ENCODE assay signal across 19 cellular contexts in genomic region chr3:45414341-45414740, GRCh38.
"Had no signal": no experiment of that assay in that cellular context is flagged by ENCODE, and none has a peak within 500 bp of the region (broad histone marks: within the 10 kb centered on the region; RNA-seq: fewer than 3 reads in every experiment).

No MANE protein-coding gene starts in this region.

- ATAC-seq: body of pancreas had no signal

- H3K36me3 ChIP-seq: WERI-Rb-1 had no signal

- H3K27ac ChIP-seq: ascending aorta, body of pancreas, Peyer's patch, RWPE1, SJCRH30, WERI-Rb-1 had no signal

- H3K27me3 ChIP-seq: ascending aorta, body of pancreas, Peyer's patch, SJCRH30 had no signal

- H3K4me3 Mint-ChIP-seq: activated T-helper 1 cell treated with anti-CD3 and anti-CD28 coated beads, Interleukin-12 subunit alpha, Interleukin-12 subunit beta, Interleukin-2, Interleukin-4 antibody, amounts not matched to agents 30 ng/mL and 10 ng/mL and 1 ng/mL, durations not matched to agents 14 hours and 24 hours and 36 hours had no signal

- H3K9me3 ChIP-seq: ascending aorta, body of pancreas, Peyer's patch, SJCRH30, SK-N-SH had no signal

- H3K4me2 ChIP-seq: SK-N-SH had no signal

- H3K9ac ChIP-seq: SK-N-SH had no signal

- H3K4me3 ChIP-seq: ascending aorta, body of pancreas, Peyer's patch, SJCRH30 had no signal

- DNase-seq: activated CD4-positive, alpha-beta T cell treated with anti-CD3 and anti-CD28 coated beads for 4 hours; activated effector memory CD4-positive, alpha-beta T cell treated with anti-CD3 and anti-CD28 coated beads, Interleukin-2, amount 50 U/mL, for 16 hours; activated naive CD4-positive, alpha-beta T cell treated with Interleukin-2 at 50 U/mL for 16 hours; body of pancreas; central memory CD4-positive, alpha-beta T cell; NCI-H1048; NCI-H146; NCI-H187 treated with DMSO at 0.1 percent for 48 hours; NCI-H2081 treated with DMSO at 0.1 percent for 48 hours; NCI-H226; NCI-H82; Peyer's patch; Right ventricle myocardium superior; SK-N-SH; WERI-Rb-1 had no signal

- H3K9me3 Mint-ChIP-seq: activated T-helper 1 cell treated with anti-CD3 and anti-CD28 coated beads, Interleukin-12 subunit alpha, Interleukin-12 subunit beta, Interleukin-2, Interleukin-4 antibody, amounts not matched to agents 30 ng/mL and 10 ng/mL and 1 ng/mL, durations not matched to agents 14 hours and 24 hours and 36 hours had no signal

- H3K4me1 ChIP-seq: Peyer's patch, SJCRH30 had no signal

- H3K27ac Mint-ChIP-seq: activated T-helper 1 cell treated with anti-CD3 and anti-CD28 coated beads, Interleukin-12 subunit alpha, Interleukin-12 subunit beta, Interleukin-2, Interleukin-4 antibody, amounts not matched to agents 30 ng/mL and 10 ng/mL and 1 ng/mL, durations not matched to agents 14 hours and 24 hours and 36 hours had no signal
